1 cellular context compared by ENCODE assay signal in the genomic region with DNA sequence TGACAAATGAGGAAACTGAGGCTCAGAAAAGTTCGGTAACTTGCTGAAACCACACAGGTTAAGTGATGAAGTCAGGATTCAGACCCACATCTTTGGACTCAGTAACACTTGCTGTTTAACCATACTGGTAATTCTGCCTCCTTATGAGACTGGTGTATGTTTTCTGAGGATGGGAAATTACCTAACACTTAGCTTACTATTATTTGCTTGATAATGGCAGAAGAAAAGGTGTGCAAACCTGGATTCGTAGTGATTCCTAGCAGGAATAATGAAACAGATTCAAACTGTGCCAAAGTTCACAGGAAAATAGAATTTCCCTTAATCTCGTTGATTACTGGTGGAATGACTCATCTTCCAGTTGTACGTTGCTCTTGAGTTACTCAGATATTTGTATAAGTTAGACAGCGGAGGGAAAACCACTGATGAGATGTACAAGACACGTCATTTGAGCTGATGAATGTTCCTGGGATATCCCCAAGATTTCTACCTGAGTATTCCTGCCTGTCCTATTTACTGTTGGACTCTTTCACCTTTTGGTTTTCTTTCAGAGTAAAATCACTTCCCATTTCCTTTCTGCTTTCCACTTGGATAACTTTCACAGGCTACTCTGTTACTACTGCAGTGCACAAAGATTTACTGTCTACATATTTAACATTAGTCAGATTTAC.
TF ChIP-seq lines count a peak whose summit lies in the region.

No MANE protein-coding gene starts in this region.

TF ChIP-seq in HepG2, 621 proteins besides CTCF, POLR2A, EP300 and RAD21 (continued from another document and continues in another):
- TF ChIP-seq, protein P1, sequence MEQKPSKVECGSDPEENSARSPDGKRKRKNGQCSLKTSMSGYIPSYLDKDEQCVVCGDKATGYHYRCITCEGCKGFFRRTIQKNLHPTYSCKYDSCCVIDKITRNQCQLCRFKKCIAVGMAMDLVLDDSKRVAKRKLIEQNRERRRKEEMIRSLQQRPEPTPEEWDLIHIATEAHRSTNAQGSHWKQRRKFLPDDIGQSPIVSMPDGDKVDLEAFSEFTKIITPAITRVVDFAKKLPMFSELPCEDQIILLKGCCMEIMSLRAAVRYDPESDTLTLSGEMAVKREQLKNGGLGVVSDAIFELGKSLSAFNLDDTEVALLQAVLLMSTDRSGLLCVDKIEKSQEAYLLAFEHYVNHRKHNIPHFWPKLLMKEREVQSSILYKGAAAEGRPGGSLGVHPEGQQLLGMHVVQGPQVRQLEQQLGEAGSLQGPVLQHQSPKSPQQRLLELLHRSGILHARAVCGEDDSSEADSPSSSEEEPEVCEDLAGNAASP (CRISPR knock-in tag; IDR thresholded peaks at IDR 0.05; ENCODE audit: borderline replicate concordance): 0 out of 2 replicates have a peak, but pooled peaks have one; percentile 25
- TF ChIP-seq SP2 (CRISPR knock-in tag; IDR thresholded peaks at IDR 0.05): no peak
- TF ChIP-seq, protein P2, sequence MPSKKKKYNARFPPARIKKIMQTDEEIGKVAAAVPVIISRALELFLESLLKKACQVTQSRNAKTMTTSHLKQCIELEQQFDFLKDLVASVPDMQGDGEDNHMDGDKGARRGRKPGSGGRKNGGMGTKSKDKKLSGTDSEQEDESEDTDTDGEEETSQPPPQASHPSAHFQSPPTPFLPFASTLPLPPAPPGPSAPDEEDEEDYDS (CRISPR knock-in tag; IDR thresholded peaks at IDR 0.05): peak; percentile 42; the same call in 1 of the 2 replicates
- peak; percentile 93 for TF ChIP-seq FOSL1 (CRISPR knock-in tag; IDR thresholded peaks at IDR 0.05; ENCODE audit: borderline replicate concordance)
- no peak for TF ChIP-seq ELK4 (CRISPR knock-in tag; IDR thresholded peaks at IDR 0.05; ENCODE audit: borderline replicate concordance)
- peak; percentile 68; the same call in 1 of the 2 replicates for TF ChIP-seq KAT8 (CRISPR knock-in tag; IDR thresholded peaks at IDR 0.05)
- TF ChIP-seq MEF2D (CRISPR knock-in tag; IDR thresholded peaks at IDR 0.05): no peak; the same call in 1 of the 2 replicates
- no peak for TF ChIP-seq ZNF225 (CRISPR knock-in tag; IDR thresholded peaks at IDR 0.05)
- TF ChIP-seq ZNF441 (CRISPR knock-in tag; IDR thresholded peaks at IDR 0.05; ENCODE audit: borderline replicate concordance): no peak
- TF ChIP-seq, protein P3, sequence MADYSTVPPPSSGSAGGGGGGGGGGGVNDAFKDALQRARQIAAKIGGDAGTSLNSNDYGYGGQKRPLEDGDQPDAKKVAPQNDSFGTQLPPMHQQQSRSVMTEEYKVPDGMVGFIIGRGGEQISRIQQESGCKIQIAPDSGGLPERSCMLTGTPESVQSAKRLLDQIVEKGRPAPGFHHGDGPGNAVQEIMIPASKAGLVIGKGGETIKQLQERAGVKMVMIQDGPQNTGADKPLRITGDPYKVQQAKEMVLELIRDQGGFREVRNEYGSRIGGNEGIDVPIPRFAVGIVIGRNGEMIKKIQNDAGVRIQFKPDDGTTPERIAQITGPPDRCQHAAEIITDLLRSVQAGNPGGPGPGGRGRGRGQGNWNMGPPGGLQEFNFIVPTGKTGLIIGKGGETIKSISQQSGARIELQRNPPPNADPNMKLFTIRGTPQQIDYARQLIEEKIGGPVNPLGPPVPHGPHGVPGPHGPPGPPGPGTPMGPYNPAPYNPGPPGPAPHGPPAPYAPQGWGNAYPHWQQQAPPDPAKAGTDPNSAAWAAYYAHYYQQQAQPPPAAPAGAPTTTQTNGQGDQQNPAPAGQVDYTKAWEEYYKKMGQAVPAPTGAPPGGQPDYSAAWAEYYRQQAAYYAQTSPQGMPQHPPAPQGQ (CRISPR knock-in tag; IDR thresholded peaks at IDR 0.05; ENCODE audit: borderline replicate concordance): no peak
- TF ChIP-seq SALL2 (CRISPR knock-in tag; IDR thresholded peaks at IDR 0.05): no peak
- TF ChIP-seq, protein P4, sequence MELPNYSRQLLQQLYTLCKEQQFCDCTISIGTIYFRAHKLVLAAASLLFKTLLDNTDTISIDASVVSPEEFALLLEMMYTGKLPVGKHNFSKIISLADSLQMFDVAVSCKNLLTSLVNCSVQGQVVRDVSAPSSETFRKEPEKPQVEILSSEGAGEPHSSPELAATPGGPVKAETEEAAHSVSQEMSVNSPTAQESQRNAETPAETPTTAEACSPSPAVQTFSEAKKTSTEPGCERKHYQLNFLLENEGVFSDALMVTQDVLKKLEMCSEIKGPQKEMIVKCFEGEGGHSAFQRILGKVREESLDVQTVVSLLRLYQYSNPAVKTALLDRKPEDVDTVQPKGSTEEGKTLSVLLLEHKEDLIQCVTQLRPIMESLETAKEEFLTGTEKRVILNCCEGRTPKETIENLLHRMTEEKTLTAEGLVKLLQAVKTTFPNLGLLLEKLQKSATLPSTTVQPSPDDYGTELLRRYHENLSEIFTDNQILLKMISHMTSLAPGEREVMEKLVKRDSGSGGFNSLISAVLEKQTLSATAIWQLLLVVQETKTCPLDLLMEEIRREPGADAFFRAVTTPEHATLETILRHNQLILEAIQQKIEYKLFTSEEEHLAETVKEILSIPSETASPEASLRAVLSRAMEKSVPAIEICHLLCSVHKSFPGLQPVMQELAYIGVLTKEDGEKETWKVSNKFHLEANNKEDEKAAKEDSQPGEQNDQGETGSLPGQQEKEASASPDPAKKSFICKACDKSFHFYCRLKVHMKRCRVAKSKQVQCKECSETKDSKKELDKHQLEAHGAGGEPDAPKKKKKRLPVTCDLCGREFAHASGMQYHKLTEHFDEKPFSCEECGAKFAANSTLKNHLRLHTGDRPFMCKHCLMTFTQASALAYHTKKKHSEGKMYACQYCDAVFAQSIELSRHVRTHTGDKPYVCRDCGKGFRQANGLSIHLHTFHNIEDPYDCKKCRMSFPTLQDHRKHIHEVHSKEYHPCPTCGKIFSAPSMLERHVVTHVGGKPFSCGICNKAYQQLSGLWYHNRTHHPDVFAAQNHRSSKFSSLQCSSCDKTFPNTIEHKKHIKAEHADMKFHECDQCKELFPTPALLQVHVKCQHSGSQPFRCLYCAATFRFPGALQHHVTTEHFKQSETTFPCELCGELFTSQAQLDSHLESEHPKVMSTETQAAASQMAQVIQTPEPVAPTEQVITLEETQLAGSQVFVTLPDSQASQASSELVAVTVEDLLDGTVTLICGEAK (IDR thresholded peaks at IDR 0.05): no peak
- TF ChIP-seq, protein P4 (CRISPR knock-in tag; IDR thresholded peaks at IDR 0.05): no peak
- no peak for TF ChIP-seq GRHL1 (CRISPR knock-in tag; conservative IDR thresholded peaks at IDR 0.05)
- TF ChIP-seq, protein P5, sequence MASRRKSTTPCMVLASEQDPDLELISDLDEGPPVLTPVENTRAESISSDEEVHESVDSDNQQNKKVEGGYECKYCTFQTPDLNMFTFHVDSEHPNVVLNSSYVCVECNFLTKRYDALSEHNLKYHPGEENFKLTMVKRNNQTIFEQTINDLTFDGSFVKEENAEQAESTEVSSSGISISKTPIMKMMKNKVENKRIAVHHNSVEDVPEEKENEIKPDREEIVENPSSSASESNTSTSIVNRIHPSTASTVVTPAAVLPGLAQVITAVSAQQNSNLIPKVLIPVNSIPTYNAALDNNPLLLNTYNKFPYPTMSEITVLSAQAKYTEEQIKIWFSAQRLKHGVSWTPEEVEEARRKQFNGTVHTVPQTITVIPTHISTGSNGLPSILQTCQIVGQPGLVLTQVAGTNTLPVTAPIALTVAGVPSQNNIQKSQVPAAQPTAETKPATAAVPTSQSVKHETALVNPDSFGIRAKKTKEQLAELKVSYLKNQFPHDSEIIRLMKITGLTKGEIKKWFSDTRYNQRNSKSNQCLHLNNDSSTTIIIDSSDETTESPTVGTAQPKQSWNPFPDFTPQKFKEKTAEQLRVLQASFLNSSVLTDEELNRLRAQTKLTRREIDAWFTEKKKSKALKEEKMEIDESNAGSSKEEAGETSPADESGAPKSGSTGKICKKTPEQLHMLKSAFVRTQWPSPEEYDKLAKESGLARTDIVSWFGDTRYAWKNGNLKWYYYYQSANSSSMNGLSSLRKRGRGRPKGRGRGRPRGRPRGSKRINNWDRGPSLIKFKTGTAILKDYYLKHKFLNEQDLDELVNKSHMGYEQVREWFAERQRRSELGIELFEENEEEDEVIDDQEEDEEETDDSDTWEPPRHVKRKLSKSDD (CRISPR knock-in tag; IDR thresholded peaks at IDR 0.05; ENCODE audit: low read depth): no peak; the same call in 1 of the 2 replicates
- TF ChIP-seq ZNF691 (CRISPR knock-in tag; IDR thresholded peaks at IDR 0.05; ENCODE audit: borderline replicate concordance, low read depth): no peak
- TF ChIP-seq ZBTB49 (CRISPR knock-in tag; IDR thresholded peaks at IDR 0.05; ENCODE audit: borderline replicate concordance): no peak
- 0 out of 2 replicates have a peak, but pooled peaks have one; percentile 50 for TF ChIP-seq KLF9 (CRISPR knock-in tag; IDR thresholded peaks at IDR 0.05; ENCODE audit: low read depth)
- TF ChIP-seq ZFP36 (IDR thresholded peaks at IDR 0.05; ENCODE audit: borderline replicate concordance, low read depth, low read length, partially characterized antibody): no peak
- TF ChIP-seq ZNF549 (CRISPR knock-in tag; IDR thresholded peaks at IDR 0.05): no peak
- no peak for TF ChIP-seq KLF15 (CRISPR knock-in tag; IDR thresholded peaks at IDR 0.05; ENCODE audit: borderline replicate concordance)
- TF ChIP-seq FOXP1 (IDR thresholded peaks at IDR 0.05): no peak
- TF ChIP-seq FOXP1 (CRISPR knock-in tag; IDR thresholded peaks at IDR 0.05): peak; percentile 54
- no peak for TF ChIP-seq ATRX (CRISPR knock-in tag; IDR thresholded peaks at IDR 0.05; ENCODE audit: borderline replicate concordance)
- peak; percentile 64; the same call in 1 of the 2 replicates for TF ChIP-seq SOX5 (CRISPR knock-in tag; IDR thresholded peaks at IDR 0.05; ENCODE audit: borderline replicate concordance)
- peak; percentile 74; the same call in 1 of the 2 replicates for TF ChIP-seq CREM (IDR thresholded peaks at IDR 0.05)
- no peak for TF ChIP-seq CREM (CRISPR knock-in tag; IDR thresholded peaks at IDR 0.05)
- peak; percentile 92; the same call in 1 of the 2 replicates for TF ChIP-seq CHD4 (IDR thresholded peaks at IDR 0.05; ENCODE audit: borderline replicate concordance, low read length)
- no peak; the same call in 1 of the 2 replicates for TF ChIP-seq SMARCC2 (IDR thresholded peaks at IDR 0.05)
- no peak for TF ChIP-seq TARDBP (CRISPR knock-in tag; IDR thresholded peaks at IDR 0.05)
